ENCODE assay signal across 8 cellular contexts in the genomic region with DNA sequence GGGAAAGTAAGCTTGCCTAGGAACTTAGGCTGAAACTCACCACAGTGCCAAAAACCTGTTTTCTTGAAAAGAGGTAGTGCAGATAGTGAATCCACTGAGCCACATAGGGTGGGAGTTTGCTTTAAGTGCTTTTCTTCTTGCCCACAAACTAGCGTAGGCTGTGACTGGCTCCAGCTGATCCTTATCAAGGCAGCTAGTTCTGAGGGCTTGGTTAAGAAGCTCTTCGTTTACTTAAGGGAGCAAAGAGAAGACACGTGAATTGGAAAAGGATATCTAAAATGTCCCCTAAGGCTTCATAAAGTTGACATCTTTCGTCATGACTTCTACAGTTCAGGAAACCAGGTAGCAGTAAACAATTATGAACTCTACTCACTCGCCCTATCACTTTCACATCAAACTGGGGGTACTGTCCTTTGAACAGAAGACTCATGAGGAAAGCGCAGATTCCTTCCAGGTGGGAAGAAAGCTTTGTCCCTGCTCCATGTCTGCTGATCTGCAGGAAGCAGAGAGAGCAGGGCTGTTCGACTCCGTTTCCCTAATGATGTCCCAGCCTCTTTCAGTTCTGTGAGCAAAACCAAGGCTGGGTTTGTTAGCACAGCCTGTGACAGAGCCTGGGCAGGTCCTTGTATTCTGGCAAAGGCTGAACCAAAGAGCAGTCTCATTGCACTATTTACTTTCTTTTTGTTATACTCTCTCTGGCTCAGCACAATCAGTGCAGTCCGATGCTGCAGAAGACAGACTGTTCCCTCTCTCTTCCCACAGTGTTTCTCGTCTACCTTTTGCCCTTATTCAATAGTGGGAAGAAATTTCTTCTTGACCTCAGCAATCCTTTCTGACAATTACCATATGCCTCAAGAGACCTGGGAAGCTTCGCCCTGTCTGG.
DNase-seq lines count a peak whose midpoint lies in the region; ATAC-seq, FAIRE-seq and TF ChIP-seq lines count a peak whose summit lies in the region.

No MANE protein-coding gene starts in this region.

- CTCF ChIA-PET in AG04449 (lab: Yijun Ruan, JAX): interaction anchor here (1.0 to 5.2 kb wide), 10 partner anchors 10 to 779 kb away, joined by 3 to 58 read pairs (median 5); no protein-coding TSS in a partner anchor

- H3K27me3 Mint-ChIP-seq in activated T-helper 17 cell treated with anti-CD3 and anti-CD28 coated beads, Interleukin-2, amount 50 U/mL, for 72 hours: no peaks in the 10 kb centered on the region

- POLR2A ChIA-PET in AG04449 (lab: Yijun Ruan, JAX): no interaction called here

- peak overlapping the region; percentile 51 for H3K27ac Mint-ChIP-seq in activated T-helper 17 cell treated with anti-CD3 and anti-CD28 coated beads, Interleukin-2, amount 50 U/mL, for 72 hours

- H3K4me1 Mint-ChIP-seq in activated T-helper 17 cell treated with anti-CD3 and anti-CD28 coated beads, Interleukin-2, amount 50 U/mL, for 72 hours: peaks cover 16% of the 10 kb centered on the region

- H3K27ac ChIP-seq in right lobe of liver: no peak overlapping the region

- H3K9me3 ChIP-seq in right lobe of liver: no peaks in the 10 kb centered on the region

- H3K27me3 ChIP-seq in right lobe of liver: no peaks in the 10 kb centered on the region

- peak overlapping the region; percentile 71 for H3K4me3 Mint-ChIP-seq in activated T-helper 17 cell treated with anti-CD3 and anti-CD28 coated beads, Interleukin-2, amount 50 U/mL, for 72 hours

- TF ChIP-seq CTCF in AG04449 (IDR thresholded peaks at IDR 0.05; ENCODE audit: insufficient read depth, low read length, missing control alignments) (no peak), right lobe of liver (IDR thresholded peaks at IDR 0.05) (no peak)

- no peaks in the 10 kb centered on the region for H3K36me3 Mint-ChIP-seq in activated T-helper 17 cell treated with anti-CD3 and anti-CD28 coated beads, Interleukin-2, amount 50 U/mL, for 72 hours (ENCODE audit: low read depth)

- peak; percentile 70 for ATAC-seq in activated T-helper 17 cell treated with anti-CD3 and anti-CD28 coated beads, Interleukin-2, amount 50 U/mL, for 72 hours (replicated peaks)
- ATAC-seq in right lobe of liver: peak; percentile 63 to 85 (median 82)
- ATAC-seq in HG02759 (IDR thresholded peaks at IDR 0.05; ENCODE audit: unreplicated experiment): no peak
- ATAC-seq in HG03457 (IDR thresholded peaks at IDR 0.05; ENCODE audit: unreplicated experiment): no peak

- intact Hi-C loops in right lobe of liver (cut with DNase I): no loop called here

- H3K9me3 Mint-ChIP-seq in activated T-helper 17 cell treated with anti-CD3 and anti-CD28 coated beads, Interleukin-2, amount 50 U/mL, for 72 hours: no peaks in the 10 kb centered on the region

- no peak for TF ChIP-seq POLR2A in right lobe of liver (IDR thresholded peaks at IDR 0.05)

- FAIRE-seq in GM18507 (lab: Jason Lieb, UNC): peak; percentile 21

- H3K36me3 ChIP-seq in right lobe of liver: no peaks in the 10 kb centered on the region

- WGBS in right lobe of liver (ENCODE audit: insufficient coverage, low coverage, low lambda C conversion rate, missing lambda C conversion rate): 46% methylated on average over 10 of the region's 11 CpGs

- no peaks in the 10 kb centered on the region for H3K4me1 ChIP-seq in right lobe of liver

- no peak for DNase-seq in AG04449 (ENCODE audit: low read depth, low spot score)
- DNase-seq in GM18507 (ENCODE audit: extremely low spot score, insufficient read length, low read depth): no peak
- no peak for DNase-seq in right lobe of liver
- DNase-seq in DMS53 treated with DMSO at 0.1 percent for 48 hours (lab: John Stamatoyannopoulos, UW; ENCODE audit: unreplicated experiment): no peak
- no peak for DNase-seq in effector CD8-positive, alpha-beta T cell (lab: John Stamatoyannopoulos, UW)

- H3K4me3 ChIP-seq in AG04449 (ENCODE audit: low read depth, low read length) (peak overlapping the region; percentile 23), right lobe of liver (no peak overlapping the region)

Comparison
In these comparisons a context has a peak if more than half of its experiments do, and no peak if none do; other contexts are left out.
1. ATAC-seq: peak in activated T-helper 17 cell treated with anti-CD3 and anti-CD28 coated beads, Interleukin-2, amount 50 U/mL, for 72 hours (single experiment) and right lobe of liver (4 of 4); none in HG02759 (single experiment) and HG03457 (single experiment).